ENCODE assay signal across 8 cellular contexts in the genomic region with DNA sequence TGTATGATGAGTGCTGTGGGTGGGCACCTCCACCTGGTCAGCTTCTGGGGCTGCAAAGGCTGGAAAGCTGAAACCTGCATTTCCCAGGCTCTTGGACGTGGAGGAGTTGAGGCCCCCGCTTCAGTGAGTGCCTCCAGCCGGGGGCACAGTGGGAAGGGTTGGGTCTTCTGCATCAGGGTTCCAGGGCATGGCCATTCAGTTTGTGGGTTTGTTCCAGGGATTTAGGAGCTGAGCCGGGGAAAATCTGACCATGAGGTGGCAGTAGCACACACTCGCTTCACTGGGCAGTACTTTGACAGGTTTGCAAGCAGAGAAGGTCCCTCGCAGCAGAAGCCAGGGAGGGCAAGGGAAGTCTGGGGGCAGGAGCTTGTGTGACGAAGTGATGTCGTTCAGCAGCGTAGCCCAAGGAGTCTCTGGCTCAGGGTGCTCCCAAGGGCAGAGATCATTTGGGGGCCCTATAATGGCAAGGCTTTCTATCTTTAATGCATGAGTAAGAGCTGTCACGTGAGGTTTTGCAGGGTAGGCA.
DNase-seq lines count a peak whose midpoint lies in the region; ATAC-seq and TF ChIP-seq lines count a peak whose summit lies in the region.

No MANE protein-coding gene starts in this region.

- in situ Hi-C loops in ACHN (cut with HindIII; ENCODE audit: low pct_ligation_motif_present, low pct_unique_long_range_greater_than_20kb, low sequenced_read_pairs) = no loop called here
- in situ Hi-C loops in GM13976 (cut with MboI; ENCODE audit: low sequenced_read_pairs, unreplicated experiment) = no loop called here

- peak; percentile 55 for DNase-seq in ACHN
- peak; percentile 70 for DNase-seq in GM13976 (ENCODE audit: low spot score)
- DNase-seq in NOMO-1 treated with DMSO at 0.1 percent for 48 hours (lab: John Stamatoyannopoulos, UW; ENCODE audit: unreplicated experiment) = peak; percentile 31
- peak; percentile 55 for DNase-seq in fibroblast of peridontal ligament (ENCODE audit: extremely low read depth)
- no peak for DNase-seq in GDM1 (lab: John Stamatoyannopoulos, UW)

- peak; percentile 41 for TF ChIP-seq CTCF in GM13976 (IDR thresholded peaks at IDR 0.05; ENCODE audit: borderline replicate concordance, control extremely low read depth, extremely low read depth, insufficient read depth, missing control alignments)

- ATAC-seq in HG02970 (IDR thresholded peaks at IDR 0.05; ENCODE audit: low FRiP score, unreplicated experiment) (no peak), HG03565 (IDR thresholded peaks at IDR 0.05; ENCODE audit: unreplicated experiment) (no peak), HG03469 (IDR thresholded peaks at IDR 0.05; ENCODE audit: unreplicated experiment) (no peak)
